ENCODE assay signal across 10 cellular contexts in the genomic region with DNA sequence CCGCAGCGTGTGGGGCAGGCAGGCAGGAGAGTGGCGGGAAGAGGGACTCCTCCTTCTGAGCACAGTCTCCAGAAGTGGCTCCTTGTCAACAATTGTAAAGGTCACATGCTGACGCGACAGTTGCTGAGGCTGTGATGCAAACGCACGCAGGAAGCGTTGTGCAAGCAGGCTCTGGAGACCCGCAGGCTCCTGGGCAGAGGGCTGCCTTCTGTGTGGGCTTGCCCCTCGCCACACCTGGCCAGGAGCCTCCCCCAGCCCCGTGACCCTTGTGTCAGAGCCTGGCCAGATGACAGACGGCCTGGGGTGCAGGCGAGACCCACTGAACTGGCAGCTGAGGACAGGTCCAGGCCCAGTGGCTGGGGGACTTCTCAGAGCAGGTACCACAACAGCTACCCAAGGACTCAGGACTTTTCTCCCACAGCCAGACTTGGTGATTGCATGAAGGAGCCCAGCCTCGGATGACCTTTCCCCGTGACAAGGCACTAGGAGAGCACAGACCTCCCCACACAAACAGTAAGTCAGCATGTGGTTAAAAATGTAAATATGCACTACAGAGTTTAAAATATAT.
A peak's percentile ranks its signal among the peaks of the same experiment; 100 is the strongest.
DNase-seq lines count a peak whose midpoint lies in the region; ATAC-seq and TF ChIP-seq lines count a peak whose summit lies in the region.
"Had no signal": no experiment of that assay in that cellular context is flagged by ENCODE, and none has a peak within 500 bp of the region (broad histone marks: within the 10 kb centered on the region; RNA-seq: fewer than 3 reads in every experiment).

No MANE protein-coding gene starts in this region.

- no peak for TF ChIP-seq CTCF in left ventricle myocardium inferior (IDR thresholded peaks at IDR 0.05; ENCODE audit: borderline replicate concordance)
- no peak for TF ChIP-seq CTCF in sigmoid colon (IDR thresholded peaks at IDR 0.05)

- H3K27me3 ChIP-seq in left ventricle myocardium inferior (ENCODE audit: low read depth) (no peaks in the 10 kb centered on the region), sigmoid colon (no peaks in the 10 kb centered on the region)

- H3K4me3 ChIP-seq in left ventricle myocardium inferior, result peak overlapping the region; percentile 2
- H3K4me3 ChIP-seq in sigmoid colon, result no peak overlapping the region

- intact Hi-C loops in left ventricle myocardium inferior (cut with micrococcal nuclease) (no loop called here), sigmoid colon (cut with DNase I) (no loop called here)

- H3K27ac ChIP-seq in left ventricle myocardium inferior (replicated peaks) (peak overlapping the region; percentile 58), sigmoid colon (peak overlapping the region in 2 of 4 donors; percentile 27 to 48)

- TF ChIP-seq EP300 in sigmoid colon (IDR thresholded peaks at IDR 0.05), result no peak

- H3K36me3 ChIP-seq in left ventricle myocardium inferior, result no peaks in the 10 kb centered on the region
- H3K36me3 ChIP-seq in sigmoid colon, result no peaks in the 10 kb centered on the region

- no peak for TF ChIP-seq POLR2A in sigmoid colon (IDR thresholded peaks at IDR 0.05)

- H3K4me1 ChIP-seq in left ventricle myocardium inferior (peaks cover 21% of the 10 kb centered on the region), sigmoid colon (peaks cover 0 to 4% (median 1%) of the 10 kb centered on the region in 4 donors)

- ATAC-seq in HG02870 (IDR thresholded peaks at IDR 0.05; ENCODE audit: unreplicated experiment) (peak; percentile 63), GM18868 (IDR thresholded peaks at IDR 0.05; ENCODE audit: unreplicated experiment) (no peak), HG02840 (IDR thresholded peaks at IDR 0.05; ENCODE audit: low FRiP score, unreplicated experiment) (no peak), HG03108 (IDR thresholded peaks at IDR 0.05; ENCODE audit: unreplicated experiment) (no peak)
- ATAC-seq: T-cell had no signal

- H3K9me3 ChIP-seq in left ventricle myocardium inferior (replicated peaks), result no peaks in the 10 kb centered on the region
- H3K9me3 ChIP-seq in sigmoid colon, result no peaks in the 10 kb centered on the region

- DNase-seq in SK-MEL-5 (ENCODE audit: low read depth, low spot score), result peak; percentile 42
- DNase-seq in left ventricle myocardium inferior, result peak; percentile 47
- DNase-seq in sigmoid colon, result peak; percentile 73
- DNase-seq in GDM1 (lab: John Stamatoyannopoulos, UW), result no peak
- DNase-seq: DMS 273 treated with DMSO at 0.1 percent for 48 hours had no signal

- in situ Hi-C loops in SK-MEL-5 (cut with HindIII; ENCODE audit: low pct_unique_long_range_greater_than_20kb, low sequenced_read_pairs), result no loop called here

- 69 to 80% methylated on average over 15 of the region's 15 CpGs for WGBS in sigmoid colon, 2 donors
